ENCODE assay signal across 6 cellular contexts in genomic region chrX:154174356-154174755, GRCh38. TPM values are rescaled to one million over a fixed set of nuclear protein-coding genes. Genes with fewer than 3 reads are reported as not detected.
"Had no signal": no experiment of that assay in that cellular context is flagged by ENCODE, and none has a peak within 500 bp of the region (broad histone marks: within the 10 kb centered on the region; RNA-seq: fewer than 3 reads in every experiment).

No MANE protein-coding gene starts in this region.

RNA-seq across cellular contexts. Expression of gene OPN1MW, which starts 8.0 kb away (rescaled TPM):
- total RNA-seq: GM23248, H1, H4, H7, H9, HFFc6 had no signal
- polyA plus RNA-seq: GM23248, H1 had no signal

RNA-seq across cellular contexts. Expression of gene OPN1LW, which starts 30.3 kb away (rescaled TPM):
- total RNA-seq: GM23248, H1, H4, H7, H9, HFFc6 had no signal
- polyA plus RNA-seq: GM23248, H1 had no signal

RNA-seq across cellular contexts. Expression of gene OPN1MW2, which starts 45.2 kb away (rescaled TPM):
- total RNA-seq: GM23248, H1, H4, H7, H9, HFFc6 had no signal
- polyA plus RNA-seq: GM23248, H1 had no signal
